9 cellular contexts compared by ENCODE assay signal in the genomic region with DNA sequence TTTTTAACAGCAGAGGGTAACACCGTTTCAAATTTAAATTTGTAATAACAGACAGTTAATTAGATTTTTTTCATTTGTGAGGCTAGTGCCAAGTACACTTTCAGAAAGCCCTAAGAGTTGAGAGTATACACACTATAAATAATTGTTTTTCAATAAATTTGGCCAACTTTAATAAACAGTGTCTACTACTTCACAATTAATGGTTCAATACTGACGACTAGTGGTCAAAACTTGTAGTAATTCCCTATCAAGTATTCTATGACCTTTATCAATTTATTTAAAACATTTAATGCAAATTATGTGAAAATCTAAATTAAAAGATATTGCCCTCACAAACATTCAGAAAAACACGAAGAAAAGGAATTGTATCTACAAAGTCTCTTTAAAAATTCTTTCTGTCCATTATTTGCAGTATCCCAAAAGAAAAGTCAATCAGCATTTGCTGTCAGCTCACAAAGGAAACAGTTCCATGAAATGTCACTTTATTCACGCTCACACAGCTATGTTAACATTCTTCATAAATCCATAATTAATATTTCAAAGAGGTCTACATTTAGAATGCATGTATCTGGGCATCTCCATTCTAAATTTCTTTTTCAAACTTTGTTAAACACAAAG.
DNase-seq lines count a peak whose midpoint lies in the region; ATAC-seq and TF ChIP-seq lines count a peak whose summit lies in the region.
"Had no signal": no experiment of that assay in that cellular context is flagged by ENCODE, and none has a peak within 500 bp of the region (broad histone marks: within the 10 kb centered on the region; RNA-seq: fewer than 3 reads in every experiment).

No MANE protein-coding gene starts in this region.

- CTCF ChIA-PET in CD4-positive, alpha-beta T cell (lab: Charles Lee): no interaction called here

- no peak overlapping the region for H3K4me3 ChIP-seq in body of pancreas
- no peak overlapping the region for H3K4me3 ChIP-seq in right lobe of liver

- H3K27me3 ChIP-seq in CD4-positive, alpha-beta T cell (ENCODE audit: control insufficient read depth, insufficient read depth, low read length): no peaks in the 10 kb centered on the region
- H3K27me3 ChIP-seq in body of pancreas: no peaks in the 10 kb centered on the region
- no peaks in the 10 kb centered on the region for H3K27me3 ChIP-seq in right lobe of liver
- H3K27me3 ChIP-seq: neutrophil had no signal

- no peaks in the 10 kb centered on the region for H3K36me3 Mint-ChIP-seq in CD4-positive, alpha-beta T cell (ENCODE audit: low read depth)

- H3K9me3 ChIP-seq in CD4-positive, alpha-beta T cell (ENCODE audit: control insufficient read depth, low read length): no peaks in the 10 kb centered on the region
- H3K9me3 ChIP-seq in body of pancreas (no peaks in the 10 kb centered on the region), right lobe of liver (no peaks in the 10 kb centered on the region)
- H3K9me3 ChIP-seq: neutrophil had no signal

- no peak for DNase-seq in CD4-positive, alpha-beta T cell
- DNase-seq in NCI-H1092 treated with DMSO at 0.1 percent for 48 hours (lab: John Stamatoyannopoulos, UW): peak; percentile 28
- no peak for DNase-seq in body of pancreas
- no peak for DNase-seq in right lobe of liver
- no peak for DNase-seq in stimulated activated CD8-positive, alpha-beta memory T cell treated with anti-CD3 and anti-CD28 coated beads, Interleukin-4, amount 100 ng/mL, for 48 hours

- no peak overlapping the region for H3K27ac ChIP-seq in CD4-positive, alpha-beta T cell (ENCODE audit: low read depth, low read length)
- H3K27ac ChIP-seq in body of pancreas: no peak overlapping the region
- no peak overlapping the region for H3K27ac ChIP-seq in right lobe of liver
- H3K27ac ChIP-seq: neutrophil had no signal

- H3K27me3 Mint-ChIP-seq in CD4-positive, alpha-beta T cell: no peaks in the 10 kb centered on the region

- POLR2A ChIA-PET in CD4-positive, alpha-beta T cell (lab: Charles Lee): no interaction called here

- no peak for TF ChIP-seq POLR2A in body of pancreas (IDR thresholded peaks at IDR 0.05)
- TF ChIP-seq POLR2A in right lobe of liver (IDR thresholded peaks at IDR 0.05): no peak

- H3K27ac Mint-ChIP-seq in CD4-positive, alpha-beta T cell: no peak overlapping the region

- TF ChIP-seq CTCF in CD4-positive, alpha-beta T cell (IDR thresholded peaks at IDR 0.05): peak; percentile 60
- TF ChIP-seq CTCF in body of pancreas (IDR thresholded peaks at IDR 0.05) (peak; percentile 28 to 76 (median 70)), right lobe of liver (IDR thresholded peaks at IDR 0.05) (peak; percentile 60 to 71 (median 66))

- no peak for ATAC-seq in CD4-positive, alpha-beta T cell (ENCODE audit: poor library complexity)
- ATAC-seq in GM19351 (IDR thresholded peaks at IDR 0.05; ENCODE audit: unreplicated experiment) (peak; percentile 72), body of pancreas (no peak), right lobe of liver (peak in 2 of 4 donors; percentile 54 to 57), HG03159 (IDR thresholded peaks at IDR 0.05; ENCODE audit: unreplicated experiment) (no peak), HG02610 (IDR thresholded peaks at IDR 0.05; ENCODE audit: unreplicated experiment) (no peak)

- no peaks in the 10 kb centered on the region for H3K9me3 Mint-ChIP-seq in CD4-positive, alpha-beta T cell

- H3K4me1 ChIP-seq in body of pancreas: no peaks in the 10 kb centered on the region
- H3K4me1 ChIP-seq in right lobe of liver: no peaks in the 10 kb centered on the region

- no peak overlapping the region for H3K4me3 Mint-ChIP-seq in CD4-positive, alpha-beta T cell

- 25 to 26% methylated on average over 4 of the region's 4 CpGs for WGBS in body of pancreas, 2 donors
- 36% methylated on average over 4 of the region's 4 CpGs for WGBS in right lobe of liver (ENCODE audit: insufficient coverage, low coverage, low lambda C conversion rate, missing lambda C conversion rate)

- no peaks in the 10 kb centered on the region for H3K36me3 ChIP-seq in body of pancreas (replicated peaks in 1 of 2; ENCODE audit: insufficient read depth in 1 of 2, low read depth in 2 of 2)
- H3K36me3 ChIP-seq in right lobe of liver: no peaks in the 10 kb centered on the region
- H3K36me3 ChIP-seq: neutrophil had no signal

- H3K4me1 Mint-ChIP-seq in CD4-positive, alpha-beta T cell (ENCODE audit: low read depth): no peaks in the 10 kb centered on the region

- intact Hi-C loops in CD4-positive, alpha-beta T cell (cut with DNase I, micrococcal nuclease): loop anchor here in 1 of 2 experiments (5.0 kb wide), 1 partner anchor 1893 kb away; no protein-coding TSS in a partner anchor
- intact Hi-C loops in body of pancreas (cut with DNase I) (no loop called here), right lobe of liver (cut with DNase I) (no loop called here)
